5 cellular contexts compared by ENCODE assay signal in the genomic region with DNA sequence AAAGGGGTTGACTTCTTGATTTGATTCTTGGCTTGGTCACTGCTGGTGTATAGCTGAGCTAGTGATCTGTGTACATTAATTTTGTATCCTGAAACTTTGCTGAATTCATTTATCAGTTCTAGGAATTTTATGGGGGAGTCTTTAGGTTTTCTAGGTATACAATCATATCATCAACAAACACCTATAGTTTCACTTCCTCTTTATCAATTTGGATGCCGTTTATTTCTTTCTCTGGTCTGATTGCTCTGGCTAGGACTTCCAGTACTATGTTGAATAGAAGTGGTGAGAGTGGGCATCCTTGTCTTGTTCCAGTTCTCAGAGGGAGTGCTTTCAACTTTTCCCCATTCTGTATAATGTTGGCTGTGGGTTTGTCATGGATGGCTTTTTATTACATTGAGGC.
DNase-seq lines count a peak whose midpoint lies in the region; ATAC-seq, FAIRE-seq and TF ChIP-seq lines count a peak whose summit lies in the region.
"Not testable (repeated sequence)": the region's sequence is repeated elsewhere in the genome, so short reads cannot be mapped to it uniquely, and the experiment has no call there.

No MANE protein-coding gene starts in this region.

- not testable (repeated sequence) for H3K27me3 ChIP-seq in GM12878 (replicated peaks in 1 of 2; ENCODE audit: control insufficient read depth in 2 of 2, insufficient read depth in 2 of 2, low read length in 1 of 2); K562 (ENCODE audit: control insufficient read depth in 2 of 2, insufficient read depth in 2 of 2, low read length in 2 of 2)

- not testable (repeated sequence) for ATAC-seq in GM12878, K562

- SMC1A ChIA-PET in GM12878 (lab: Charles Lee; ENCODE audit: uncharacterized antibody, unreplicated experiment): interaction anchor here (1.3 kb wide), 1 partner anchor 8 kb away, joined by 4 read pairs; no protein-coding TSS in a partner anchor

- intact Hi-C loops in GM12878 (cut with micrococcal nuclease; ENCODE audit: unreplicated experiment): loop anchor here (10.0 kb wide), 1 partner anchor 125 kb away; no protein-coding TSS in a partner anchor
- intact Hi-C loops in K562 (cut with micrococcal nuclease): loop anchor here (10.0 kb wide), 1 partner anchor 1045 kb away; no protein-coding TSS in a partner anchor

- not testable (repeated sequence) for H3K9ac ChIP-seq in GM12878 (ENCODE audit: control insufficient read depth, insufficient read depth, low read length); K562 (ENCODE audit: insufficient read depth in 1 of 2, low read depth in 2 of 2, low read length in 2 of 2)

- H3K79me2 ChIP-seq in GM12878 (ENCODE audit: control insufficient read depth, insufficient read depth, low read length); K562 (ENCODE audit: control insufficient read depth, insufficient read depth, low read length): not testable (repeated sequence)

- not testable (repeated sequence) for TF ChIP-seq EP300 in GM12878 (IDR thresholded peaks at IDR 0.05; ENCODE audit: borderline replicate concordance in 1 of 2, control insufficient read depth in 1 of 2, low read depth in 2 of 2, low read length in 2 of 2); K562 (IDR thresholded peaks at IDR 0.05; ENCODE audit: low read length)

- not testable (repeated sequence) for FAIRE-seq in GM12891 (lab: Jason Lieb, UNC); GM12878 (lab: Jason Lieb, UNC); K562 (lab: Jason Lieb, UNC)
- peak; percentile 42 for FAIRE-seq in GM19239 (lab: Jason Lieb, UNC)

- DNase-seq in GM12891 (ENCODE audit: insufficient read length, low spot score); GM19239 (ENCODE audit: insufficient read length, low spot score); GM12878 (ENCODE audit: low read depth, low spot score); K562 (ENCODE audit: extremely low read depth in 1 of 4, low spot score in 3 of 4): not testable (repeated sequence)
- DNase-seq in OCI-M1 (lab: John Stamatoyannopoulos, UW): peak; percentile 11

- WGBS in GM12878 (ENCODE audit: insufficient coverage, insufficient replicate concordance, low lambda C conversion rate, missing lambda C conversion rate): 0% methylated on average over 1 of the region's 1 CpG
- WGBS in K562 (ENCODE audit: insufficient coverage, low coverage, missing lambda C conversion rate): 0% methylated on average over 1 of the region's 1 CpG

- CTCF ChIA-PET in GM12878 (lab: Yijun Ruan, JAX): interaction anchor here (1.3 kb wide), 1 partner anchor 14 kb away, joined by 3 read pairs; no protein-coding TSS in a partner anchor
- CTCF ChIA-PET in K562 (lab: Yijun Ruan, JAX; ENCODE audit: low intra/inter-chr PET ratio): not testable (repeated sequence)

- in situ Hi-C loops in GM12878 (cut with MboI); K562 (cut with MboI): not testable (repeated sequence)

- H3K4me2 ChIP-seq in GM12878 (ENCODE audit: control insufficient read depth, insufficient read depth); K562 (ENCODE audit: insufficient read depth, low read length): not testable (repeated sequence)

- TF ChIP-seq RAD21 in GM12878 (IDR thresholded peaks at IDR 0.05; ENCODE audit: insufficient read depth, low read depth, low read length); K562 (CRISPR knock-in tag; conservative IDR thresholded peaks at IDR 0.05 in 1 of 2, IDR thresholded peaks at IDR 0.05 in 1 of 2): not testable (repeated sequence)

- RAD21 ChIA-PET in GM12878 (lab: Charles Lee; ENCODE audit: unreplicated experiment): not testable (repeated sequence)

- not testable (repeated sequence) for H3K4me3 ChIP-seq in GM12878, K562

- H4K20me1 ChIP-seq in GM12878 (ENCODE audit: control insufficient read depth, insufficient read depth); K562 (replicated peaks; ENCODE audit: control insufficient read depth, insufficient read depth, low read length): not testable (repeated sequence)

- H3K9me3 ChIP-seq in GM12878 (replicated peaks; ENCODE audit: control insufficient read depth, insufficient read depth, low read length); K562 (replicated peaks; ENCODE audit: control insufficient read depth, insufficient read depth, low read depth, low read length): not testable (repeated sequence)

- BruUV-seq in GM12878 (replicated peaks; lab: Mats Ljungman, UMichigan); K562 (replicated peaks; lab: Mats Ljungman, UMichigan): not testable (repeated sequence)

- H3K4me1 ChIP-seq in GM12878 (ENCODE audit: control insufficient read depth, insufficient read depth, low read length); K562 (replicated peaks in 1 of 2; ENCODE audit: control insufficient read depth in 2 of 2, insufficient read depth in 2 of 2, low read length in 2 of 2): not testable (repeated sequence)

- TF ChIP-seq POLR2A in GM12891 (IDR thresholded peaks at IDR 0.05; ENCODE audit: low read depth, low read length); GM12878 (IDR thresholded peaks at IDR 0.05; ENCODE audit: low read depth, low read length); K562 (conservative IDR thresholded peaks at IDR 0.05): not testable (repeated sequence)

- not testable (repeated sequence) for H3K36me3 ChIP-seq in GM12878 (ENCODE audit: control insufficient read depth in 2 of 2, insufficient read depth in 2 of 2, low read length in 1 of 2); K562 (ENCODE audit: control insufficient read depth, insufficient read depth, low read length)

- not testable (repeated sequence) for H2AFZ ChIP-seq in GM12878 (ENCODE audit: control insufficient read depth, low read depth, low read length); K562 (ENCODE audit: low read depth, low read length)

- H3K9me1 ChIP-seq in K562 (ENCODE audit: control insufficient read depth, insufficient read depth, low read length): not testable (repeated sequence)

- TF ChIP-seq CTCF in GM12878 (IDR thresholded peaks at IDR 0.05 in 2 of 3, conservative IDR thresholded peaks at IDR 0.05 in 1 of 3; ENCODE audit: control insufficient read depth in 2 of 3, extremely low read depth in 1 of 3, insufficient read depth in 1 of 3, low read depth in 3 of 3, low read length in 3 of 3); K562 (IDR thresholded peaks at IDR 0.05 in 2 of 3, conservative IDR thresholded peaks at IDR 0.05 in 1 of 3; ENCODE audit: insufficient read depth in 2 of 3, low read depth in 1 of 3, low read length in 3 of 3): not testable (repeated sequence)

- POLR2A ChIA-PET in GM12878 (lab: Charles Lee); K562 (lab: Yijun Ruan, JAX): not testable (repeated sequence)

- H3K27ac ChIP-seq in GM12878 (ENCODE audit: control insufficient read depth, insufficient read depth); K562 (ENCODE audit: extremely low read depth, low read depth, low read length): not testable (repeated sequence)

TF ChIP-seq in GM12891, 5 proteins besides CTCF, POLR2A, EP300 and RAD21:
- peak; percentile 51; the same call in 1 of the 2 replicates for TF ChIP-seq SPI1 (IDR thresholded peaks at IDR 0.05; ENCODE audit: low read depth, low read length)

TF ChIP-seq in GM12878, 131 proteins besides CTCF, POLR2A, EP300 and RAD21:
- peak; percentile 64 for TF ChIP-seq SPI1 (IDR thresholded peaks at IDR 0.05; ENCODE audit: borderline replicate concordance, insufficient read depth, low read depth, low read length)

TF ChIP-seq in K562, 482 proteins besides CTCF, POLR2A, EP300 and RAD21:
- 0 out of 2 replicates have a peak, but pooled peaks have one; percentile 2 for TF ChIP-seq SPI1 (IDR thresholded peaks at IDR 0.05; ENCODE audit: borderline replicate concordance, low read depth, low read length)
